20 cellular contexts compared by ENCODE assay signal in genomic region chr4:95170176-95170575, GRCh38.
A peak's percentile ranks its signal among the peaks of the same experiment; 100 is the strongest.
DNase-seq lines count a peak whose midpoint lies in the region; ATAC-seq and TF ChIP-seq lines count a peak whose summit lies in the region.
"Had no signal": no experiment of that assay in that cellular context is flagged by ENCODE, and none has a peak within 500 bp of the region (broad histone marks: within the 10 kb centered on the region; RNA-seq: fewer than 3 reads in every experiment).

No MANE protein-coding gene starts in this region.

- in situ Hi-C loops in SK-MEL-5 (cut with HindIII; ENCODE audit: low pct_unique_long_range_greater_than_20kb, low sequenced_read_pairs): no loop called here

- H3K27me3 ChIP-seq in esophagus muscularis mucosa: no peaks in the 10 kb centered on the region
- H3K27me3 ChIP-seq in naive thymus-derived CD4-positive, alpha-beta T cell (ENCODE audit: control insufficient read depth in 2 of 2, insufficient read depth in 2 of 2, low read length in 2 of 2): no peaks in the 10 kb centered on the region
- H3K27me3 ChIP-seq: BLaER1 treated with 17β-estradiol and CSF1 and Interleukin-3, amounts not matched to agents 10 nM and 100 nM had no signal

- CTCF ChIA-PET in naive thymus-derived CD4-positive, alpha-beta T cell (lab: Charles Lee): interaction anchor here (0.6 to 2.0 kb wide), 3 partner anchors 31 to 80 kb away, joined by 3 to 11 read pairs (median 5); no protein-coding TSS in a partner anchor

- H3K9me3 Mint-ChIP-seq in naive thymus-derived CD4-positive, alpha-beta T cell: peaks cover 0 to 5% (median 0%) of the 10 kb centered on the region in 11 donors
- H3K9me3 Mint-ChIP-seq: CD8-positive, alpha-beta memory T cell had no signal

- H3K27ac ChIP-seq in esophagus muscularis mucosa (replicated peaks in 1 of 4) (no peak overlapping the region), substantia nigra (ENCODE audit: low read depth, low read length, poor library complexity, severe bottlenecking) (peak overlapping the region; percentile 92)
- H3K27ac ChIP-seq in naive thymus-derived CD4-positive, alpha-beta T cell (ENCODE audit: low read depth, low read length): no peak overlapping the region
- H3K27ac ChIP-seq: A549; BLaER1 treated with 17β-estradiol and CSF1 and Interleukin-3, amounts not matched to agents 10 nM and 100 nM had no signal

- peaks cover 0 to 5% (median 0%) of the 10 kb centered on the region in 7 donors for H3K4me1 Mint-ChIP-seq in naive thymus-derived CD4-positive, alpha-beta T cell

- no peaks in the 10 kb centered on the region for H3K9me3 ChIP-seq in esophagus muscularis mucosa
- H3K9me3 ChIP-seq in naive thymus-derived CD4-positive, alpha-beta T cell (ENCODE audit: control insufficient read depth in 2 of 3, low read length in 3 of 3): no peaks in the 10 kb centered on the region
- H3K9me3 ChIP-seq: A549; BLaER1 treated with 17β-estradiol and CSF1 and Interleukin-3, amounts not matched to agents 10 nM and 100 nM had no signal

- 99% methylated on average over 7 of the region's 7 CpGs for WGBS in esophagus muscularis mucosa

- intact Hi-C loops in esophagus muscularis mucosa (cut with DNase I): no loop called here
- intact Hi-C loops in naive thymus-derived CD4-positive, alpha-beta T cell (cut with micrococcal nuclease): no loop called here

- DNase-seq in SK-MEL-5 (ENCODE audit: low read depth, low spot score) (peak; percentile 77), esophagus muscularis mucosa (ENCODE audit: extremely low spot score) (peak; percentile 68), medulla oblongata (ENCODE audit: extremely low spot score) (peak; percentile 86), substantia nigra (lab: John Stamatoyannopoulos, UW) (peak in 46 of 49 donors; percentile 5 to 87 (median 54)), COLO829 (ENCODE audit: low spot score) (no peak)
- DNase-seq in naive thymus-derived CD4-positive, alpha-beta T cell: no peak
- DNase-seq: CD8-positive, alpha-beta memory T cell; DMS79 treated with DMSO at 0.1 percent for 48 hours; KBM-7; NCI-H1694 treated with DMSO at 0.1 percent for 48 hours; NCI-H2107; NCI-H510A treated with DMSO at 0.1 percent for 48 hours; NCI-H774; OCI-M1; Right ventricle myocardium superior had no signal

- TF ChIP-seq EP300 in esophagus muscularis mucosa (IDR thresholded peaks at IDR 0.05): no peak

- H3K36me3 Mint-ChIP-seq in naive thymus-derived CD4-positive, alpha-beta T cell: no peaks in the 10 kb centered on the region
- H3K36me3 Mint-ChIP-seq: CD8-positive, alpha-beta memory T cell had no signal

- ATAC-seq in naive thymus-derived CD4-positive, alpha-beta T cell: no peak
- ATAC-seq in GM19023 (IDR thresholded peaks at IDR 0.05; ENCODE audit: unreplicated experiment): no peak
- no peak for ATAC-seq in GM18505 (IDR thresholded peaks at IDR 0.05; ENCODE audit: unreplicated experiment)
- ATAC-seq: A549, HepG2 had no signal

- TF ChIP-seq CTCF in esophagus muscularis mucosa (IDR thresholded peaks at IDR 0.05): no peak

- H3K27ac Mint-ChIP-seq in naive thymus-derived CD4-positive, alpha-beta T cell: no peak overlapping the region
- H3K27ac Mint-ChIP-seq: CD8-positive, alpha-beta memory T cell had no signal

- no peaks in the 10 kb centered on the region for H3K4me1 ChIP-seq in esophagus muscularis mucosa
- no peaks in the 10 kb centered on the region for H3K4me1 ChIP-seq in naive thymus-derived CD4-positive, alpha-beta T cell (ENCODE audit: control insufficient read depth in 2 of 2, insufficient read depth in 2 of 2, low read length in 2 of 2)
- H3K4me1 ChIP-seq: A549 had no signal

- peaks cover 0 to 5% (median 0%) of the 10 kb centered on the region in 5 donors for H3K27me3 Mint-ChIP-seq in naive thymus-derived CD4-positive, alpha-beta T cell
- H3K27me3 Mint-ChIP-seq: CD8-positive, alpha-beta memory T cell had no signal

- no peaks in the 10 kb centered on the region for H3K36me3 ChIP-seq in esophagus muscularis mucosa
- no peaks in the 10 kb centered on the region for H3K36me3 ChIP-seq in naive thymus-derived CD4-positive, alpha-beta T cell (ENCODE audit: control insufficient read depth in 2 of 3, insufficient read depth in 3 of 3, low read length in 3 of 3)
- H3K36me3 ChIP-seq: BLaER1 treated with 17β-estradiol and CSF1 and Interleukin-3, amounts not matched to agents 10 nM and 100 nM had no signal

- POLR2A ChIA-PET in naive thymus-derived CD4-positive, alpha-beta T cell (lab: Charles Lee): no interaction called here

- no peak for TF ChIP-seq POLR2A in esophagus muscularis mucosa (IDR thresholded peaks at IDR 0.05; ENCODE audit: low read depth)
- TF ChIP-seq POLR2A in GM18505 (IDR thresholded peaks at IDR 0.05; ENCODE audit: borderline replicate concordance, extremely low read depth, insufficient read depth, insufficient read length): no peak

- no peak overlapping the region for H3K4me3 ChIP-seq in esophagus muscularis mucosa
- no peak overlapping the region for H3K4me3 ChIP-seq in naive thymus-derived CD4-positive, alpha-beta T cell (ENCODE audit: low read length)
- H3K4me3 ChIP-seq: A549; BLaER1 treated with 17β-estradiol and CSF1 and Interleukin-3, amounts not matched to agents 10 nM and 100 nM had no signal

- H3K4me3 Mint-ChIP-seq in naive thymus-derived CD4-positive, alpha-beta T cell: no peak overlapping the region
- H3K4me3 Mint-ChIP-seq: CD8-positive, alpha-beta memory T cell had no signal

Comparison
In these comparisons a context has a peak if more than half of its experiments do, and no peak if none do; other contexts are left out.
1. DNase-seq: peak in SK-MEL-5 (single experiment), esophagus muscularis mucosa (single experiment), medulla oblongata (single experiment) and substantia nigra (46 of 49); none in COLO829 (single experiment) and naive thymus-derived CD4-positive, alpha-beta T cell (0 of 9).